Comparison of ENCODE assay signal across 24 cellular contexts in genomic region chr19:48315712-48316111, GRCh38. TPM values are rescaled to one million over a fixed set of nuclear protein-coding genes. Genes with fewer than 3 reads are reported as not detected.
"Had no signal": no experiment of that assay in that cellular context is flagged by ENCODE, and none has a peak within 500 bp of the region (broad histone marks: within the 10 kb centered on the region; RNA-seq: fewer than 3 reads in every experiment).

No MANE protein-coding gene starts in this region.

- H3K4me3 ChIP-seq: MG63 had no signal

- H3K9ac ChIP-seq: SK-N-SH had no signal

- H3K36me3 ChIP-seq: MG63 had no signal

- H3K27me3 ChIP-seq: MG63 had no signal

- FAIRE-seq: HepG2 had no signal

- H3K27ac ChIP-seq: RWPE1 had no signal

- ATAC-seq: HepG2, Panc1 had no signal

- H3K4me2 ChIP-seq: SK-N-SH had no signal

- DNase-seq: IMR-90, Karpas-422, KG1, MG63, NCI-H1092, NCI-H1105 treated with DMSO at 0.1 percent for 48 hours, NCI-H1417 treated with DMSO at 0.1 percent for 48 hours, NCI-H146, NCI-H1694 treated with DMSO at 0.1 percent for 48 hours, NCI-H1930, NCI-H2081, NCI-H2107, NCI-H2227 treated with DMSO at 0.1 percent for 48 hours, NCI-H524, NCI-H526 treated with DMSO at 0.1 percent for 48 hours, NCI-H748 treated with DMSO at 0.1 percent for 48 hours, SHP77, SK-N-SH, SW 1271 had no signal

- H3K9me3 ChIP-seq: MG63, SK-N-SH had no signal

RNA-seq across cellular contexts. Expression of gene SYNGR4, which starts 48.5 kb away (rescaled TPM):
- total RNA-seq: HepG2, HT1080, IMR-90, SK-MEL-5 had no signal
- polyA plus RNA-seq: HepG2, IMR-90 had no signal
